1 cellular context compared by ENCODE assay signal in the genomic region with DNA sequence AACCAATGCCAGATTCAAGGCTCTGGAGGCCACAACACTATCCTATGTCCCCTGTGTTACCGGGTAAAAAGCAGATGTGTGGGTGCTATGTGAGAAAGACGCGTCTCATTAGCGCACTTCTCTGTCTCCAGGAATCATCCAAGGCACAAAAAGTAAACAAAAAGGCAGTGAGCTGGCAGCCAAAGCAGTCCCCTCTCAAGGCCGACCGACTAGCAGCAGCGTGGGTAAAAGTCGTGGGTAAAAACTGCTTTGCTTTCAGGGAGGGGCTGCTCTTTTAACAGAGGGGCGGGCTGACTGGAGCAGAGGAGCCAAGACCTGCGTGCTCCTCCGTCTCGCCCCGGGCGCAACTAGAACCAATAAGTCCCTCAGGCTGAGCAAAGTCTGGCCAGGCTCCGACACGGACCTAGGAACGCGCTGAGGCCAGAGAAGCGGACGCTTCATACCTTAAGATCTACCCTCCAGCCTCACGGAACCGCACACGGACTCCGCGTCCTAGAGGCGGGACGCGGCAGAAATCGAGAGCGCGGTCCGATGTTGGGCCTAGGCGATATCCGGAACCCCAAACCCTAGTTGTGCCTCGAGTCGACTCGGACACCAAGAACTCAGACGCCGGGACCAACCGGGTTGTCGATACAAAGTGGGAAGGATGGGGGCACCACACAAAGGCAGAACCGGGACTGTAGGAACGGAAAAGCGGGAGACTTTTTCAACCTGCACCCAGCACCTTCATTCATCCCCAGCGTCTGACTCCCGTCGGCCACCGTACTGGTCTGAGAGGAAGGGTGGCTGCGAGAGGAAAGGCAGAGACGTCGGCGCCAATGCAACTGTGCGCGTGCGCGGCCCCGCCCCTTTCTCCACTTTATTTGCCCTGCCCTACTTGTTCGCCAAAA.
TF ChIP-seq lines count a peak whose summit lies in the region.

A gene with protein sequence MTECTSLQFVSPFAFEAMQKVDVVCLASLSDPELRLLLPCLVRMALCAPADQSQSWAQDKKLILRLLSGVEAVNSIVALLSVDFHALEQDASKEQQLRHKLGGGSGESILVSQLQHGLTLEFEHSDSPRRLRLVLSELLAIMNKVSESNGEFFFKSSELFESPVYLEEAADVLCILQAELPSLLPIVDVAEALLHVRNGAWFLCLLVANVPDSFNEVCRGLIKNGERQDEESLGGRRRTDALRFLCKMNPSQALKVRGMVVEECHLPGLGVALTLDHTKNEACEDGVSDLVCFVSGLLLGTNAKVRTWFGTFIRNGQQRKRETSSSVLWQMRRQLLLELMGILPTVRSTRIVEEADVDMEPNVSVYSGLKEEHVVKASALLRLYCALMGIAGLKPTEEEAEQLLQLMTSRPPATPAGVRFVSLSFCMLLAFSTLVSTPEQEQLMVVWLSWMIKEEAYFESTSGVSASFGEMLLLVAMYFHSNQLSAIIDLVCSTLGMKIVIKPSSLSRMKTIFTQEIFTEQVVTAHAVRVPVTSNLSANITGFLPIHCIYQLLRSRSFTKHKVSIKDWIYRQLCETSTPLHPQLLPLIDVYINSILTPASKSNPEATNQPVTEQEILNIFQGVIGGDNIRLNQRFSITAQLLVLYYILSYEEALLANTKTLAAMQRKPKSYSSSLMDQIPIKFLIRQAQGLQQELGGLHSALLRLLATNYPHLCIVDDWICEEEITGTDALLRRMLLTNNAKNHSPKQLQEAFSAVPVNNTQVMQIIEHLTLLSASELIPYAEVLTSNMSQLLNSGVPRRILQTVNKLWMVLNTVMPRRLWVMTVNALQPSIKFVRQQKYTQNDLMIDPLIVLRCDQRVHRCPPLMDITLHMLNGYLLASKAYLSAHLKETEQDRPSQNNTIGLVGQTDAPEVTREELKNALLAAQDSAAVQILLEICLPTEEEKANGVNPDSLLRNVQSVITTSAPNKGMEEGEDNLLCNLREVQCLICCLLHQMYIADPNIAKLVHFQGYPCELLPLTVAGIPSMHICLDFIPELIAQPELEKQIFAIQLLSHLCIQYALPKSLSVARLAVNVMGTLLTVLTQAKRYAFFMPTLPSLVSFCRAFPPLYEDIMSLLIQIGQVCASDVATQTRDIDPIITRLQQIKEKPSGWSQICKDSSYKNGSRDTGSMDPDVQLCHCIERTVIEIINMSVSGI (minus strand): TSS at position 772 of the 890 bp plus-strand sequence. CDS start 1,338 bp downstream, outside the sequence.

TF ChIP-seq in HepG2, 621 proteins besides CTCF, POLR2A, EP300 and RAD21 (continued from another document and continues in another):
- TF ChIP-seq, protein P1, sequence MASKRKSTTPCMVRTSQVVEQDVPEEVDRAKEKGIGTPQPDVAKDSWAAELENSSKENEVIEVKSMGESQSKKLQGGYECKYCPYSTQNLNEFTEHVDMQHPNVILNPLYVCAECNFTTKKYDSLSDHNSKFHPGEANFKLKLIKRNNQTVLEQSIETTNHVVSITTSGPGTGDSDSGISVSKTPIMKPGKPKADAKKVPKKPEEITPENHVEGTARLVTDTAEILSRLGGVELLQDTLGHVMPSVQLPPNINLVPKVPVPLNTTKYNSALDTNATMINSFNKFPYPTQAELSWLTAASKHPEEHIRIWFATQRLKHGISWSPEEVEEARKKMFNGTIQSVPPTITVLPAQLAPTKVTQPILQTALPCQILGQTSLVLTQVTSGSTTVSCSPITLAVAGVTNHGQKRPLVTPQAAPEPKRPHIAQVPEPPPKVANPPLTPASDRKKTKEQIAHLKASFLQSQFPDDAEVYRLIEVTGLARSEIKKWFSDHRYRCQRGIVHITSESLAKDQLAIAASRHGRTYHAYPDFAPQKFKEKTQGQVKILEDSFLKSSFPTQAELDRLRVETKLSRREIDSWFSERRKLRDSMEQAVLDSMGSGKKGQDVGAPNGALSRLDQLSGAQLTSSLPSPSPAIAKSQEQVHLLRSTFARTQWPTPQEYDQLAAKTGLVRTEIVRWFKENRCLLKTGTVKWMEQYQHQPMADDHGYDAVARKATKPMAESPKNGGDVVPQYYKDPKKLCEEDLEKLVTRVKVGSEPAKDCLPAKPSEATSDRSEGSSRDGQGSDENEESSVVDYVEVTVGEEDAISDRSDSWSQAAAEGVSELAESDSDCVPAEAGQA (IDR thresholded peaks at IDR 0.05; ENCODE audit: low read depth) = no peak
- TF ChIP-seq, protein P1 (CRISPR knock-in tag; IDR thresholded peaks at IDR 0.05; ENCODE audit: borderline replicate concordance) = no peak
- TF ChIP-seq IRF2 (CRISPR knock-in tag; IDR thresholded peaks at IDR 0.05) = peak; percentile 77
- TF ChIP-seq MXD4 (CRISPR knock-in tag; IDR thresholded peaks at IDR 0.05) = peak; percentile 77; the same call in 1 of the 2 replicates
- TF ChIP-seq CC2D1A (CRISPR knock-in tag; IDR thresholded peaks at IDR 0.05) = no peak
- TF ChIP-seq, protein P2, sequence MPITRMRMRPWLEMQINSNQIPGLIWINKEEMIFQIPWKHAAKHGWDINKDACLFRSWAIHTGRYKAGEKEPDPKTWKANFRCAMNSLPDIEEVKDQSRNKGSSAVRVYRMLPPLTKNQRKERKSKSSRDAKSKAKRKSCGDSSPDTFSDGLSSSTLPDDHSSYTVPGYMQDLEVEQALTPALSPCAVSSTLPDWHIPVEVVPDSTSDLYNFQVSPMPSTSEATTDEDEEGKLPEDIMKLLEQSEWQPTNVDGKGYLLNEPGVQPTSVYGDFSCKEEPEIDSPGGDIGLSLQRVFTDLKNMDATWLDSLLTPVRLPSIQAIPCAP (CRISPR knock-in tag; IDR thresholded peaks at IDR 0.05; ENCODE audit: low read depth) = peak; percentile 81; the same call in 1 of the 2 replicates
- TF ChIP-seq ZNF446 (CRISPR knock-in tag; IDR thresholded peaks at IDR 0.05) = peak; percentile 91; the same call in 1 of the 2 replicates
- no peak for TF ChIP-seq IKZF1 (IDR thresholded peaks at IDR 0.05)
- no peak for TF ChIP-seq MBD4 (IDR thresholded peaks at IDR 0.05; ENCODE audit: borderline replicate concordance, low read length)
- TF ChIP-seq, protein P3, sequence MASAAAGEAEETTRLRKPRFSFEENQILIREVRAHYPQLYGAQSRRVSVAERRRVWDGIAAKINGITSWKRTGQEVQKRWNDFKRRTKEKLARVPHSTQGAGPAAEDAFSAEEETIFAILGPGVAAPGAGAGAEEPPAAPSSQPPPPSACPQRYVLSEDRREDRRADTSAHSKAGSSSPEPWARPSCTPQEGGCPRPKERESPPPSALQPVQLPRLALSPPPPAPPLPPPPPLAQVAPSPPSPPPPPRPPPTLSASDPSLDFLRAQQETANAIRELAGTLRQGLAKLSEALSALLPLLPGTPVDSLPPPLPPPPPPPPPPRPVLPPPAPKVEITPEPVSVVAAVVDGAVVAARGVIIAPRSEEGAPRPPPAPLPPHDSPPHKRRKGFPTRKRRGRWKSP (CRISPR knock-in tag; IDR thresholded peaks at IDR 0.05) = peak; percentile 94
- peak; percentile 84 for TF ChIP-seq GPN1 (CRISPR knock-in tag; IDR thresholded peaks at IDR 0.05; ENCODE audit: borderline replicate concordance)
- peak; percentile 93 for TF ChIP-seq ZNF451 (CRISPR knock-in tag; IDR thresholded peaks at IDR 0.05)
- TF ChIP-seq, protein P4, sequence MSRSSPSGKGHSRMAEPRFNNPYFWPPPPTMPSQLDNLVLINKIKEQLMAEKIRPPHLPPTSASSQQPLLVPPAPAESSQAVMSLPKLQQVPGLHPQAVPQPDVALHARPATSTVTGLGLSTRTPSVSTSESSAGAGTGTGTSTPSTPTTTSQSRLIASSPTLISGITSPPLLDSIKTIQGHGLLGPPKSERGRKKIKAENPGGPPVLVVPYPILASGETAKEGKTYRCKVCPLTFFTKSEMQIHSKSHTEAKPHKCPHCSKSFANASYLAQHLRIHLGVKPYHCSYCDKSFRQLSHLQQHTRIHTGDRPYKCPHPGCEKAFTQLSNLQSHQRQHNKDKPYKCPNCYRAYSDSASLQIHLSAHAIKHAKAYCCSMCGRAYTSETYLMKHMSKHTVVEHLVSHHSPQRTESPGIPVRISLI (CRISPR knock-in tag; IDR thresholded peaks at IDR 0.05; ENCODE audit: borderline replicate concordance) = peak; percentile 70; the same call in 1 of the 2 replicates
- TF ChIP-seq, protein P5, sequence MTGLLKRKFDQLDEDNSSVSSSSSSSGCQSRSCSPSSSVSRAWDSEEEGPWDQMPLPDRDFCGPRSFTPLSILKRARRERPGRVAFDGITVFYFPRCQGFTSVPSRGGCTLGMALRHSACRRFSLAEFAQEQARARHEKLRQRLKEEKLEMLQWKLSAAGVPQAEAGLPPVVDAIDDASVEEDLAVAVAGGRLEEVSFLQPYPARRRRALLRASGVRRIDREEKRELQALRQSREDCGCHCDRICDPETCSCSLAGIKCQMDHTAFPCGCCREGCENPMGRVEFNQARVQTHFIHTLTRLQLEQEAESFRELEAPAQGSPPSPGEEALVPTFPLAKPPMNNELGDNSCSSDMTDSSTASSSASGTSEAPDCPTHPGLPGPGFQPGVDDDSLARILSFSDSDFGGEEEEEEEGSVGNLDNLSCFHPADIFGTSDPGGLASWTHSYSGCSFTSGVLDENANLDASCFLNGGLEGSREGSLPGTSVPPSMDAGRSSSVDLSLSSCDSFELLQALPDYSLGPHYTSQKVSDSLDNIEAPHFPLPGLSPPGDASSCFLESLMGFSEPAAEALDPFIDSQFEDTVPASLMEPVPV (CRISPR knock-in tag; IDR thresholded peaks at IDR 0.05) = peak; percentile 91
- no peak for TF ChIP-seq NPAS2 (CRISPR knock-in tag; IDR thresholded peaks at IDR 0.05; ENCODE audit: borderline replicate concordance)
- no peak for TF ChIP-seq SMC3 (IDR thresholded peaks at IDR 0.05; ENCODE audit: low read length)
- TF ChIP-seq, protein P6, sequence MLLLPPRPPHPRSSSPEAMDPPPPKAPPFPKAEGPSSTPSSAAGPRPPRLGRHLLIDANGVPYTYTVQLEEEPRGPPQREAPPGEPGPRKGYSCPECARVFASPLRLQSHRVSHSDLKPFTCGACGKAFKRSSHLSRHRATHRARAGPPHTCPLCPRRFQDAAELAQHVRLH (CRISPR knock-in tag; IDR thresholded peaks at IDR 0.05; ENCODE audit: borderline replicate concordance, low read depth) = peak; percentile 94
- peak; percentile 67 for TF ChIP-seq IKZF4 (CRISPR knock-in tag; IDR thresholded peaks at IDR 0.05; ENCODE audit: borderline replicate concordance, low read depth, not compliant biosample characterization)
- TF ChIP-seq ZNF619 (CRISPR knock-in tag; IDR thresholded peaks at IDR 0.05) = no peak; the same call in 1 of the 2 replicates
- TF ChIP-seq, protein P7, sequence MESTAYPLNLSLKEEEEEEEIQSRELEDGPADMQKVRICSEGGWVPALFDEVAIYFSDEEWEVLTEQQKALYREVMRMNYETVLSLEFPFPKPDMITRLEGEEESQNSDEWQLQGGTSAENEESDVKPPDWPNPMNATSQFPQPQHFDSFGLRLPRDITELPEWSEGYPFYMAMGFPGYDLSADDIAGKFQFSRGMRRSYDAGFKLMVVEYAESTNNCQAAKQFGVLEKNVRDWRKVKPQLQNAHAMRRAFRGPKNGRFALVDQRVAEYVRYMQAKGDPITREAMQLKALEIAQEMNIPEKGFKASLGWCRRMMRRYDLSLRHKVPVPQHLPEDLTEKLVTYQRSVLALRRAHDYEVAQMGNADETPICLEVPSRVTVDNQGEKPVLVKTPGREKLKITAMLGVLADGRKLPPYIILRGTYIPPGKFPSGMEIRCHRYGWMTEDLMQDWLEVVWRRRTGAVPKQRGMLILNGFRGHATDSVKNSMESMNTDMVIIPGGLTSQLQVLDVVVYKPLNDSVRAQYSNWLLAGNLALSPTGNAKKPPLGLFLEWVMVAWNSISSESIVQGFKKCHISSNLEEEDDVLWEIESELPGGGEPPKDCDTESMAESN (CRISPR knock-in tag; conservative IDR thresholded peaks at IDR 0.05) = peak; percentile 95
- peak; percentile 91 for TF ChIP-seq HES4 (CRISPR knock-in tag; IDR thresholded peaks at IDR 0.05; ENCODE audit: borderline replicate concordance)
- no peak; the same call in 1 of the 2 replicates for TF ChIP-seq ZNF749 (CRISPR knock-in tag; IDR thresholded peaks at IDR 0.05; ENCODE audit: borderline replicate concordance)
- TF ChIP-seq HMG20A (CRISPR knock-in tag; IDR thresholded peaks at IDR 0.05; ENCODE audit: borderline replicate concordance) = peak; percentile 38; the same call in 1 of the 2 replicates
- TF ChIP-seq SP2 (CRISPR knock-in tag; IDR thresholded peaks at IDR 0.05) = no peak
- TF ChIP-seq, protein P8, sequence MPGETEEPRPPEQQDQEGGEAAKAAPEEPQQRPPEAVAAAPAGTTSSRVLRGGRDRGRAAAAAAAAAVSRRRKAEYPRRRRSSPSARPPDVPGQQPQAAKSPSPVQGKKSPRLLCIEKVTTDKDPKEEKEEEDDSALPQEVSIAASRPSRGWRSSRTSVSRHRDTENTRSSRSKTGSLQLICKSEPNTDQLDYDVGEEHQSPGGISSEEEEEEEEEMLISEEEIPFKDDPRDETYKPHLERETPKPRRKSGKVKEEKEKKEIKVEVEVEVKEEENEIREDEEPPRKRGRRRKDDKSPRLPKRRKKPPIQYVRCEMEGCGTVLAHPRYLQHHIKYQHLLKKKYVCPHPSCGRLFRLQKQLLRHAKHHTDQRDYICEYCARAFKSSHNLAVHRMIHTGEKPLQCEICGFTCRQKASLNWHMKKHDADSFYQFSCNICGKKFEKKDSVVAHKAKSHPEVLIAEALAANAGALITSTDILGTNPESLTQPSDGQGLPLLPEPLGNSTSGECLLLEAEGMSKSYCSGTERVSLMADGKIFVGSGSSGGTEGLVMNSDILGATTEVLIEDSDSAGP (CRISPR knock-in tag; IDR thresholded peaks at IDR 0.05; ENCODE audit: borderline replicate concordance) = peak; percentile 97
- TF ChIP-seq FOXP1 (IDR thresholded peaks at IDR 0.05) = no peak
- no peak for TF ChIP-seq FOXP1 (CRISPR knock-in tag; IDR thresholded peaks at IDR 0.05)
- TF ChIP-seq SMARCC2 (IDR thresholded peaks at IDR 0.05) = no peak
- TF ChIP-seq CREB1 (IDR thresholded peaks at IDR 0.05) = no peak
- no peak; the same call in 1 of the 2 replicates for TF ChIP-seq CREB1 (CRISPR knock-in tag; IDR thresholded peaks at IDR 0.05)
- TF ChIP-seq GZF1 (CRISPR knock-in tag; IDR thresholded peaks at IDR 0.05) = peak; percentile 84
- no peak for TF ChIP-seq MATR3 (CRISPR knock-in tag; IDR thresholded peaks at IDR 0.05)
- TF ChIP-seq, protein P9, sequence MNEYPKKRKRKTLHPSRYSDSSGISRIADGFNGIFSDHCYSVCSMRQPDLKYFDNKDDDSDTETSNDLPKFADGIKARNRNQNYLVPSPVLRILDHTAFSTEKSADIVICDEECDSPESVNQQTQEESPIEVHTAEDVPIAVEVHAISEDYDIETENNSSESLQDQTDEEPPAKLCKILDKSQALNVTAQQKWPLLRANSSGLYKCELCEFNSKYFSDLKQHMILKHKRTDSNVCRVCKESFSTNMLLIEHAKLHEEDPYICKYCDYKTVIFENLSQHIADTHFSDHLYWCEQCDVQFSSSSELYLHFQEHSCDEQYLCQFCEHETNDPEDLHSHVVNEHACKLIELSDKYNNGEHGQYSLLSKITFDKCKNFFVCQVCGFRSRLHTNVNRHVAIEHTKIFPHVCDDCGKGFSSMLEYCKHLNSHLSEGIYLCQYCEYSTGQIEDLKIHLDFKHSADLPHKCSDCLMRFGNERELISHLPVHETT (CRISPR knock-in tag; conservative IDR thresholded peaks at IDR 0.05) = peak; percentile 70; the same call in 1 of the 2 replicates
